Comparison of ENCODE assay signal across 16 cellular contexts in genomic region chr9:130659699-130660248, GRCh38. TPM values are rescaled to one million over a fixed set of nuclear protein-coding genes. Genes with fewer than 3 reads are reported as not detected.
DNase-seq lines count a peak whose midpoint lies in the region; ATAC-seq, FAIRE-seq and TF ChIP-seq lines count a peak whose summit lies in the region.
"Had no signal": no experiment of that assay in that cellular context is flagged by ENCODE, and none has a peak within 500 bp of the region (broad histone marks: within the 10 kb centered on the region; RNA-seq: fewer than 3 reads in every experiment).

No MANE protein-coding gene starts in this region.

- peaks cover 91% of the 10 kb centered on the region for H3K27me3 ChIP-seq in osteoblast (ENCODE audit: insufficient read depth, low read length)

- H3K79me2 ChIP-seq in osteoblast (ENCODE audit: insufficient read depth, low read length), result no peaks in the 10 kb centered on the region

- H3K9me3 ChIP-seq in osteoblast (ENCODE audit: low read depth, low read length), result no peaks in the 10 kb centered on the region
- H3K9me3 ChIP-seq: HAP-1, upper lobe of right lung had no signal

- POLR2A ChIA-PET in HEK293T (lab: Yijun Ruan, JAX), result no interaction called here

- no peaks in the 10 kb centered on the region for H3K36me3 ChIP-seq in osteoblast (ENCODE audit: insufficient read depth, low read length)
- H3K36me3 ChIP-seq: HAP-1, upper lobe of right lung had no signal

- no peak overlapping the region for H2AFZ ChIP-seq in osteoblast (ENCODE audit: low read length)
- H2AFZ ChIP-seq: PC-9 had no signal

- no peaks in the 10 kb centered on the region for H3K4me1 ChIP-seq in osteoblast (ENCODE audit: insufficient read depth, low read length)
- H3K4me1 ChIP-seq: HAP-1 had no signal

- no peaks in the 10 kb centered on the region for H4K20me1 ChIP-seq in osteoblast (ENCODE audit: insufficient read depth, low read length)

- no peak for FAIRE-seq in HTR-8/SVneo (lab: Jason Lieb, UNC)
- FAIRE-seq: astrocyte had no signal

- DNase-seq in NCI-H82 (lab: John Stamatoyannopoulos, UW) (peak; percentile 47), NCI-H82 treated with DMSO at 0.1 percent for 48 hours (lab: John Stamatoyannopoulos, UW; ENCODE audit: unreplicated experiment) (no peak), HEK293T (ENCODE audit: extremely low spot score) (peak; percentile 46), ecto neural progenitor cell (ENCODE audit: low spot score) (peak; percentile 65), osteoblast (ENCODE audit: insufficient read length, low spot score, missing footprints) (peak; percentile 80), HTR-8/SVneo (ENCODE audit: insufficient read length, low spot score) (no peak), cerebellum (ENCODE audit: low spot score) (no peak)
- DNase-seq: effector memory CD8-positive, alpha-beta T cell; mesendoderm; NCI-H2029; PC-9; upper lobe of right lung had no signal

- CTCF ChIA-PET in HEK293T (lab: Yijun Ruan, JAX), result no interaction called here

- ATAC-seq in GM21515 (IDR thresholded peaks at IDR 0.05; ENCODE audit: unreplicated experiment), result no peak
- ATAC-seq: effector memory CD8-positive, alpha-beta T cell; upper lobe of right lung had no signal

- H3K4me2 ChIP-seq in osteoblast (ENCODE audit: insufficient read depth, low read length), result no peak overlapping the region
- H3K4me2 ChIP-seq: PC-9 had no signal

- TF ChIP-seq CTCF in osteoblast (IDR thresholded peaks at IDR 0.05; ENCODE audit: extremely low read depth, low read depth, low read length), result no peak

- no peak overlapping the region for H3K27ac ChIP-seq in osteoblast (ENCODE audit: low read depth, low read length)
- H3K27ac ChIP-seq: PC-9, upper lobe of right lung had no signal

- no peak overlapping the region for H3K4me3 ChIP-seq in osteoblast (ENCODE audit: insufficient read depth, low read length)
- H3K4me3 ChIP-seq: HAP-1, PC-9 had no signal

TF ChIP-seq in HEK293T, 16 proteins besides CTCF, POLR2A, EP300 and RAD21:
- TF ChIP-seq LEF1 (IDR thresholded peaks at IDR 0.05; ENCODE audit: borderline replicate concordance), result no peak
- TF ChIP-seq L3MBTL2 (conservative IDR thresholded peaks at IDR 0.05), result no peak
- TF ChIP-seq FOXM1 (IDR thresholded peaks at IDR 0.05; ENCODE audit: borderline replicate concordance), result no peak
- no peak for TF ChIP-seq ELF4 (IDR thresholded peaks at IDR 0.05)

RNA-seq across cellular contexts. Expression of gene PRDM12, which starts 4.6 kb away (rescaled TPM):
- total RNA-seq in osteoblast (not detected in 2 replicates), cerebellum (not detected)
- total RNA-seq: renal cortical epithelial cell, upper lobe of right lung had no signal

RNA-seq across cellular contexts. Expression of gene EXOSC2, which starts 33.8 kb away (rescaled TPM):
- 18.6 and 22.1 TPM in 2 replicates for total RNA-seq in osteoblast
- total RNA-seq in cerebellum, result 38.1 TPM

Comparison
In these comparisons a context has a peak if more than half of its experiments do, and no peak if none do; other contexts are left out.
1. DNase-seq: peak in NCI-H82 (single experiment), HEK293T (single experiment), ecto neural progenitor cell (single experiment) and osteoblast (single experiment); none in NCI-H82 treated with DMSO at 0.1 percent for 48 hours (single experiment), HTR-8/SVneo (single experiment) and cerebellum (single experiment).